33 cellular contexts compared by ENCODE assay signal in the genomic region with DNA sequence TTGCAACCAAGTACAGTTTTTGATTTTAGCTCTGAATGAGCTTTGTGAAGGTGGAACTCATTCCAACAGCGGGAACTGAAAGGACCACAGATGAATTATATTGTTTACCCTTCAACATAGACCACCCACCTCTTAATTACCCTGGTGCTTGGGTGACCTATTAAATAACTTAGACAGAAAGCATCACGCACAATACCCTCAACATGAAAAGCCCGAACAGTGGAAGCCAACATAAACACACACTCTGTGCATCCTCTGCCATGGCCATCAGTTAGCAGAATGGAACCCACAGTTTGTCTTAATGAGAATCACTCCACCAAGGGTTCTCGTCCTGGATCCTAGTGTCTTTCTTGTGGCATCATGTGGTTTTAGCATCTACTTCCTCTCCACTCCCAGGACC.
"Had no signal": no experiment of that assay in that cellular context is flagged by ENCODE, and none has a peak within 500 bp of the region (broad histone marks: within the 10 kb centered on the region; RNA-seq: fewer than 3 reads in every experiment).

No MANE protein-coding gene starts in this region.

- H3K4me3 ChIP-seq: adrenal gland, ascending aorta, body of pancreas, breast epithelium, cardiac muscle cell had no signal

- FAIRE-seq: astrocyte, bronchial epithelial cell had no signal

- DNase-seq: activated effector memory CD4-positive, alpha-beta T cell treated with anti-CD3 and anti-CD28 coated beads, Interleukin-2, amount 50 U/mL, for 16 hours; activated effector memory CD4-positive, alpha-beta T cell treated with Interleukin-2 at 50 U/mL for 16 hours; activated gamma-delta T cell; activated gamma-delta T cell treated with Interleukin-2 at 50 U/mL for 16 hours; activated naive CD4-positive, alpha-beta T cell; activated naive CD4-positive, alpha-beta T cell treated with anti-CD3 and anti-CD28 coated beads for 36 hours; activated naive CD4-positive, alpha-beta T cell treated with anti-CD3 and anti-CD28 coated beads, Interleukin-2, amount 10 ng/mL, durations not matched to agents 7 days and 5 days; activated naive CD4-positive, alpha-beta T cell treated with anti-CD3 and anti-CD28 coated beads, Interleukin-2, amount 50 U/mL, for 16 hours; activated naive CD4-positive, alpha-beta T cell treated with Interleukin-2 at 50 U/mL for 16 hours; activated naive CD8-positive, alpha-beta T cell treated with anti-CD3 and anti-CD28 coated beads for 36 hours; activated naive CD8-positive, alpha-beta T cell treated with anti-CD3 and anti-CD28 coated beads, Interleukin-2, amount 10 ng/mL, durations not matched to agents 7 days and 5 days; activated naive CD8-positive, alpha-beta T cell treated with anti-CD3 and anti-CD28 coated beads, Interleukin-2, amount 50 U/mL, for 24 hours; activated T-cell treated with anti-CD3 and anti-CD28 coated beads, Interleukin-2, amount 50 U/mL, for 24 hours; activated T-cell treated with anti-CD3 and anti-CD28 coated beads, Interleukin-2, amount 50 U/mL, for 4 hours; activated T-cell treated with anti-CD3 and anti-CD28 coated beads, Interleukin-2, amount 50 U/mL, for 48 hours; activated T-cell treated with anti-CD3 and anti-CD28 coated beads, Interleukin-2, amount 50 U/mL, for 72 hours; adrenal gland; amniotic stem cell; amygdala; anterior cingulate cortex; aorta; body of pancreas; brain microvascular endothelial cell; caudate nucleus; central memory CD4-positive, alpha-beta T cell; cerebellar nuclear complex had no signal

- H3K36me3 ChIP-seq: adrenal gland, ascending aorta, brain microvascular endothelial cell, breast epithelium, cardiac muscle cell had no signal

- H3K4me1 ChIP-seq: adrenal gland, ascending aorta, body of pancreas, breast epithelium had no signal

- H3K27ac ChIP-seq: adrenal gland, ascending aorta, body of pancreas, brain microvascular endothelial cell, breast epithelium, cardiac muscle cell had no signal

- H3K27me3 ChIP-seq: adrenal gland, ascending aorta, body of pancreas, brain microvascular endothelial cell, breast epithelium, cardiac muscle cell had no signal

- ATAC-seq: activated naive CD4-positive, alpha-beta T cell treated with anti-CD3 and anti-CD28 coated beads, Interleukin-2, amount 50 U/mL, for 72 hours; activated naive CD8-positive, alpha-beta T cell treated with anti-CD3 and anti-CD28 coated beads, Interleukin-2, amount 50 U/mL, for 24 hours; activated T-cell treated with anti-CD3 and anti-CD28 coated beads, Interleukin-2, amount 50 U/mL, for 4 hours; activated T-cell treated with anti-CD3 and anti-CD28 coated beads, Interleukin-2, amount 50 U/mL, for 72 hours; activated T-helper 17 cell treated with anti-CD3 and anti-CD28 coated beads, Interleukin-2, amount 50 U/mL, for 72 hours; body of pancreas had no signal

- H3K9me3 ChIP-seq: adrenal gland had no signal
